ENCODE assay signal across 8 cellular contexts in genomic region chr6:145887969-145888368, GRCh38.
DNase-seq lines count a peak whose midpoint lies in the region; ATAC-seq, FAIRE-seq and TF ChIP-seq lines count a peak whose summit lies in the region.

No MANE protein-coding gene starts in this region.

- peak; percentile 84 for TF ChIP-seq CTCF in BE2C (IDR thresholded peaks at IDR 0.05; ENCODE audit: low read depth, low read length)
- peak; percentile 23 for TF ChIP-seq CTCF in GM20000 (IDR thresholded peaks at IDR 0.05; ENCODE audit: extremely low read depth, missing control alignments)
- TF ChIP-seq CTCF in WERI-Rb-1 (IDR thresholded peaks at IDR 0.05; ENCODE audit: low read depth, low read length) = peak; percentile 28

- FAIRE-seq in islet of Langerhans (lab: Jason Lieb, UNC) = peak; percentile 94

- no peaks in the 10 kb centered on the region for H3K27me3 ChIP-seq in BE2C
- no peaks in the 10 kb centered on the region for H3K27me3 ChIP-seq in WERI-Rb-1 (ENCODE audit: insufficient read depth, low read depth, severe bottlenecking)
- H3K27me3 ChIP-seq in MG63 = no peaks in the 10 kb centered on the region

- H3K4me1 ChIP-seq in BE2C = peaks cover 6% of the 10 kb centered on the region; the same call in 1 of the 2 replicates

- no peak overlapping the region for H3K27ac ChIP-seq in WERI-Rb-1

- no peaks in the 10 kb centered on the region for H3K9me3 ChIP-seq in BE2C
- H3K9me3 ChIP-seq in WERI-Rb-1 (ENCODE audit: severe bottlenecking) = no peaks in the 10 kb centered on the region
- H3K9me3 ChIP-seq in MG63 = no peaks in the 10 kb centered on the region

- peaks cover 13% of the 10 kb centered on the region; the same call in 1 of the 2 replicates for H3K36me3 ChIP-seq in BE2C
- peaks cover 21% of the 10 kb centered on the region for H3K36me3 ChIP-seq in WERI-Rb-1
- H3K36me3 ChIP-seq in MG63 = peaks cover 14% of the 10 kb centered on the region

- H3K4me3 ChIP-seq in BE2C (ENCODE audit: low read depth, low read length) = no peak overlapping the region
- H3K4me3 ChIP-seq in WERI-Rb-1 (ENCODE audit: low read depth, low read length) = no peak overlapping the region
- H3K4me3 ChIP-seq in MG63 = no peak overlapping the region

- peak; percentile 55 for DNase-seq in BE2C
- DNase-seq in GM20000 (ENCODE audit: low spot score) = peak; percentile 7
- peak; percentile 25 for DNase-seq in WERI-Rb-1
- no peak for DNase-seq in MG63
- DNase-seq in activated effector memory CD4-positive, alpha-beta T cell treated with anti-CD3 and anti-CD28 coated beads, Interleukin-2, amount 50 U/mL, for 16 hours = no peak

- ATAC-seq in HG03342 (IDR thresholded peaks at IDR 0.05; ENCODE audit: unreplicated experiment) (no peak), GM21526 (IDR thresholded peaks at IDR 0.05; ENCODE audit: low FRiP score, unreplicated experiment) (no peak)

Comparison
In these comparisons a context has a peak if more than half of its experiments do, and no peak if none do; other contexts are left out.
1. DNase-seq: peak in BE2C (single experiment), GM20000 (single experiment) and WERI-Rb-1 (single experiment); none in MG63 (single experiment) and activated effector memory CD4-positive, alpha-beta T cell treated with anti-CD3 and anti-CD28 coated beads, Interleukin-2, amount 50 U/mL, for 16 hours (single experiment).
2. CTCF ChIP-seq: peak in every context shown above with its lines; median percentile 84 in BE2C; 28 in WERI-Rb-1; 23 in GM20000.